In the genomic region with DNA sequence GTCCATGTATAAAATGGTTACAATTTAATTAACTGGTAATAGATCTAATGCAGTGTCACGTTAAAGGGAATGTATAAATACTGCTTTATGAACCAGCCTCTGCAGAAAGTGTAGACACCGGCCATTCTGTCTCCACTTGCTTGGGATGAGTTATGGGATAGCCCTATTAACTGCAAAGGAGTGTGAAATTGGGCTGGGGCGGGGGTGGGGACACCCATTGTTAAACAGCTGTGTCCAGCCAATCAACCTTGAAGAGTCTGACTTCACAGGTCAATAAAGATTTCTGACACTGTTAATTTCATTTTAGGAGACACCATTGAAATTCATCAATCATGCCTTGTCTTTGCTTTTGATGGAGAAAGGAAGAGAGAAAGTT, we compare ENCODE assay signal across 15 cellular contexts.
DNase-seq lines count a peak whose midpoint lies in the region; ATAC-seq and TF ChIP-seq lines count a peak whose summit lies in the region.
"Had no signal": no experiment of that assay in that cellular context is flagged by ENCODE, and none has a peak within 500 bp of the region (broad histone marks: within the 10 kb centered on the region; RNA-seq: fewer than 3 reads in every experiment).

No MANE protein-coding gene starts in this region.

- ATAC-seq in SK-N-SH treated with all-trans-retinoic acid at 6 μM for 48 hours (no peak), GM18858 (IDR thresholded peaks at IDR 0.05; ENCODE audit: unreplicated experiment) (no peak)

- H3K36me3 ChIP-seq in SK-N-SH (replicated peaks in 1 of 2; ENCODE audit: control insufficient read depth in 1 of 2, insufficient read depth in 2 of 2, low read length in 1 of 2): peaks cover 3 to 14% of the 10 kb centered on the region in 2 experiments
- H3K36me3 ChIP-seq in neural progenitor cell: no peaks in the 10 kb centered on the region

- H3K9me3 Mint-ChIP-seq in neural progenitor cell: no peaks in the 10 kb centered on the region
- H3K9me3 Mint-ChIP-seq: CD4-positive, CD25-positive, alpha-beta regulatory T cell had no signal

- H4K20me1 ChIP-seq in SK-N-SH (ENCODE audit: insufficient read depth) (no peaks in the 10 kb centered on the region), neural progenitor cell (ENCODE audit: low read depth) (peaks cover 37% of the 10 kb centered on the region)
- H4K20me1 ChIP-seq: BLaER1 treated with 17β-estradiol and CSF1 and Interleukin-3, amounts not matched to agents 10 nM and 100 nM had no signal

- WGBS in SK-N-SH (ENCODE audit: low lambda C conversion rate): 78% methylated on average over 3 of the region's 3 CpGs

- H3K4me3 ChIP-seq in SK-N-SH (ENCODE audit: low read depth in 2 of 2, low read length in 1 of 2): no peak overlapping the region
- peak overlapping the region; percentile 17 for H3K4me3 ChIP-seq in neural progenitor cell
- H3K4me3 ChIP-seq: BLaER1 treated with 17β-estradiol and CSF1 and Interleukin-3, amounts not matched to agents 10 nM and 100 nM; GM23248 had no signal

- H3K27ac ChIP-seq in SK-N-SH (ENCODE audit: low read depth in 2 of 2, low read length in 1 of 2): peak overlapping the region; percentile 16 to 60; a peak in 2 of 4 replicates
- no peak overlapping the region for H3K27ac ChIP-seq in neural progenitor cell
- H3K27ac ChIP-seq: BLaER1 treated with 17β-estradiol and CSF1 and Interleukin-3, amounts not matched to agents 10 nM and 100 nM; GM23248 had no signal

- H3K4me1 ChIP-seq in SK-N-SH (ENCODE audit: control insufficient read depth in 1 of 2, insufficient read depth in 2 of 2, low read depth in 1 of 2, low read length in 1 of 2) (peaks cover 0 to 8% of the 10 kb centered on the region in 2 experiments; a peak in 2 of 4 replicates), neural progenitor cell (peaks cover 27% of the 10 kb centered on the region)

- H3K4me1 Mint-ChIP-seq in neural progenitor cell: peaks cover 72% of the 10 kb centered on the region

- H3F3A ChIP-seq in SK-N-SH (replicated peaks; ENCODE audit: insufficient read depth) (peaks cover 16% of the 10 kb centered on the region), neural progenitor cell (ENCODE audit: low read depth) (peaks cover 18% of the 10 kb centered on the region)

- no peak overlapping the region for H2AFZ ChIP-seq in SK-N-SH (ENCODE audit: low read depth)
- H2AFZ ChIP-seq in neural progenitor cell (replicated peaks): no peak overlapping the region
- H2AFZ ChIP-seq: GM23248 had no signal

- H3K27me3 Mint-ChIP-seq in neural progenitor cell (ENCODE audit: insufficient read depth, low read depth): peaks cover 6% of the 10 kb centered on the region
- H3K27me3 Mint-ChIP-seq: CD4-positive, CD25-positive, alpha-beta regulatory T cell had no signal

- H3K9ac ChIP-seq in SK-N-SH (no peak overlapping the region), neural progenitor cell (no peak overlapping the region)
- H3K9ac ChIP-seq: BLaER1 treated with 17β-estradiol and CSF1 and Interleukin-3, amounts not matched to agents 10 nM and 100 nM; GM23248 had no signal

- no peak overlapping the region for H3K27ac Mint-ChIP-seq in neural progenitor cell
- H3K27ac Mint-ChIP-seq: CD4-positive, CD25-positive, alpha-beta regulatory T cell had no signal

- POLR2A ChIA-PET in SK-N-SH (lab: Yijun Ruan, JAX): no interaction called here

- no peak overlapping the region for H3K4me2 ChIP-seq in SK-N-SH
- peak overlapping the region; percentile 51 for H3K4me2 ChIP-seq in neural progenitor cell
- H3K4me2 ChIP-seq: BLaER1 treated with 17β-estradiol and CSF1 and Interleukin-3, amounts not matched to agents 10 nM and 100 nM had no signal

- H3K9me2 ChIP-seq in SK-N-SH: no peaks in the 10 kb centered on the region

- no peaks in the 10 kb centered on the region for H3K27me3 ChIP-seq in SK-N-SH (ENCODE audit: insufficient read depth)
- peaks cover 22% of the 10 kb centered on the region for H3K27me3 ChIP-seq in neural progenitor cell
- H3K27me3 ChIP-seq: BLaER1 treated with 17β-estradiol and CSF1 and Interleukin-3, amounts not matched to agents 10 nM and 100 nM had no signal

- peaks cover 7% of the 10 kb centered on the region for H3K36me3 Mint-ChIP-seq in neural progenitor cell

- TF ChIP-seq CTCF in SK-N-SH (IDR thresholded peaks at IDR 0.05) (no peak), neural progenitor cell (IDR thresholded peaks at IDR 0.05) (no peak)

- CTCF ChIA-PET in SK-N-SH (lab: Yijun Ruan, JAX): no interaction called here

- peaks cover 75% of the 10 kb centered on the region; the same call in 1 of the 2 replicates for H3K79me2 ChIP-seq in SK-N-SH (ENCODE audit: insufficient read depth)
- H3K79me2 ChIP-seq in neural progenitor cell (ENCODE audit: low read depth): no peaks in the 10 kb centered on the region

- no peak for DNase-seq in SK-N-SH
- peak; percentile 67 for DNase-seq in left kidney (ENCODE audit: low read depth, low spot score)
- no peak for DNase-seq in neural progenitor cell (ENCODE audit: low spot score)
- no peak for DNase-seq in hypothalamus (lab: John Stamatoyannopoulos, UW)
- DNase-seq in T1000 (lab: John Stamatoyannopoulos, UW): no peak
- DNase-seq in NCI-H446 (lab: John Stamatoyannopoulos, UW): no peak
- DNase-seq: 8988T; CD4-positive, CD25-positive, alpha-beta regulatory T cell; DMS53; GF-D8; H7 had no signal

- no peak for TF ChIP-seq EP300 in SK-N-SH (IDR thresholded peaks at IDR 0.05; ENCODE audit: borderline replicate concordance in 1 of 2, low read depth in 1 of 2, low read length in 1 of 2)

- TF ChIP-seq RAD21 in SK-N-SH (IDR thresholded peaks at IDR 0.05; ENCODE audit: low read length): no peak

- no peaks in the 10 kb centered on the region for H3K9me3 ChIP-seq in SK-N-SH
- H3K9me3 ChIP-seq in neural progenitor cell (ENCODE audit: low read depth): no peaks in the 10 kb centered on the region

- H3K4me3 Mint-ChIP-seq in neural progenitor cell: peak overlapping the region; percentile 32
- H3K4me3 Mint-ChIP-seq: CD4-positive, CD25-positive, alpha-beta regulatory T cell had no signal

TF ChIP-seq in SK-N-SH, 30 proteins besides CTCF, POLR2A, EP300 and RAD21:
- TF ChIP-seq, protein P1, sequence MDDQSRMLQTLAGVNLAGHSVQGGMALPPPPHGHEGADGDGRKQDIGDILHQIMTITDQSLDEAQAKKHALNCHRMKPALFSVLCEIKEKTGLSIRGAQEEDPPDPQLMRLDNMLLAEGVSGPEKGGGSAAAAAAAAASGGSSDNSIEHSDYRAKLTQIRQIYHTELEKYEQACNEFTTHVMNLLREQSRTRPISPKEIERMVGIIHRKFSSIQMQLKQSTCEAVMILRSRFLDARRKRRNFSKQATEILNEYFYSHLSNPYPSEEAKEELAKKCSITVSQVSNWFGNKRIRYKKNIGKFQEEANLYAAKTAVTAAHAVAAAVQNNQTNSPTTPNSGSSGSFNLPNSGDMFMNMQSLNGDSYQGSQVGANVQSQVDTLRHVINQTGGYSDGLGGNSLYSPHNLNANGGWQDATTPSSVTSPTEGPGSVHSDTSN (IDR thresholded peaks at IDR 0.05): no peak
- TF ChIP-seq, protein P2, sequence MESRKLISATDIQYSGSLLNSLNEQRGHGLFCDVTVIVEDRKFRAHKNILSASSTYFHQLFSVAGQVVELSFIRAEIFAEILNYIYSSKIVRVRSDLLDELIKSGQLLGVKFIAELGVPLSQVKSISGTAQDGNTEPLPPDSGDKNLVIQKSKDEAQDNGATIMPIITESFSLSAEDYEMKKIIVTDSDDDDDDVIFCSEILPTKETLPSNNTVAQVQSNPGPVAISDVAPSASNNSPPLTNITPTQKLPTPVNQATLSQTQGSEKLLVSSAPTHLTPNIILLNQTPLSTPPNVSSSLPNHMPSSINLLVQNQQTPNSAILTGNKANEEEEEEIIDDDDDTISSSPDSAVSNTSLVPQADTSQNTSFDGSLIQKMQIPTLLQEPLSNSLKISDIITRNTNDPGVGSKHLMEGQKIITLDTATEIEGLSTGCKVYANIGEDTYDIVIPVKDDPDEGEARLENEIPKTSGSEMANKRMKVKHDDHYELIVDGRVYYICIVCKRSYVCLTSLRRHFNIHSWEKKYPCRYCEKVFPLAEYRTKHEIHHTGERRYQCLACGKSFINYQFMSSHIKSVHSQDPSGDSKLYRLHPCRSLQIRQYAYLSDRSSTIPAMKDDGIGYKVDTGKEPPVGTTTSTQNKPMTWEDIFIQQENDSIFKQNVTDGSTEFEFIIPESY (IDR thresholded peaks at IDR 0.05; ENCODE audit: borderline replicate concordance, low read depth): no peak
- TF ChIP-seq FOXJ3 (CRISPR knock-in tag; IDR thresholded peaks at IDR 0.05): no peak

TF ChIP-seq in SK-N-SH treated with all-trans-retinoic acid at 6 μM for 48 hours, 23 proteins besides CTCF, POLR2A, EP300 and RAD21:
- TF ChIP-seq ZFP30 (CRISPR knock-in tag; IDR thresholded peaks at IDR 0.05) (no peak), CSRNP3 (CRISPR knock-in tag; IDR thresholded peaks at IDR 0.05) (no peak), SNAI2 (CRISPR knock-in tag; IDR thresholded peaks at IDR 0.05) (no peak), ZNF70 (CRISPR knock-in tag; IDR thresholded peaks at IDR 0.05) (no peak), ZNF565 (CRISPR knock-in tag; conservative IDR thresholded peaks at IDR 0.05; ENCODE audit: low read depth) (no peak), TOX (CRISPR knock-in tag; IDR thresholded peaks at IDR 0.05; ENCODE audit: borderline replicate concordance) (no peak), GLIS3 (CRISPR knock-in tag; IDR thresholded peaks at IDR 0.05) (no peak), RARB (CRISPR knock-in tag; IDR thresholded peaks at IDR 0.05) (no peak), ZNF8 (CRISPR knock-in tag; IDR thresholded peaks at IDR 0.05) (no peak)
TF ChIP-seq in SK-N-SH treated with all-trans-retinoic acid at 6 μM for 48 hours: peak in this region for 0.
